Comparison of ENCODE assay signal across 8 cellular contexts in genomic region chr17:47821031-47821423, GRCh38. TPM values are rescaled to one million over a fixed set of nuclear protein-coding genes. Genes with fewer than 3 reads are reported as not detected.
DNase-seq lines count a peak whose midpoint lies in the region; ATAC-seq and TF ChIP-seq lines count a peak whose summit lies in the region.

No MANE protein-coding gene starts in this region.

- 3 to 27% (median 11%) methylated on average over 3 to 4 of the region's 4 CpGs for WGBS in heart left ventricle, 4 donors
- whole genome bisulfite sequencing in lung, 2 donors, result 7 to 8% methylated on average over 4 of the region's 4 CpGs
- 7 to 13% methylated on average over 4 of the region's 4 CpGs for WGBS in upper lobe of left lung, 2 donors

- H3K9me3 ChIP-seq in heart left ventricle (no peaks in the 10 kb centered on the region), lung (ENCODE audit: control insufficient read depth in 2 of 2, insufficient read depth in 1 of 2, low read length in 1 of 2) (no peaks in the 10 kb centered on the region), upper lobe of left lung (no peaks in the 10 kb centered on the region)

- no peak for TF ChIP-seq CTCF in heart left ventricle (IDR thresholded peaks at IDR 0.05)
- TF ChIP-seq CTCF in astrocyte of the spinal cord (IDR thresholded peaks at IDR 0.05; ENCODE audit: low read depth, low read length), result no peak
- TF ChIP-seq CTCF in lung (IDR thresholded peaks at IDR 0.05; ENCODE audit: control extremely low read depth, extremely low read depth), result no peak
- TF ChIP-seq CTCF in upper lobe of left lung (IDR thresholded peaks at IDR 0.05), result no peak

- no peak for TF ChIP-seq EP300 in upper lobe of left lung (IDR thresholded peaks at IDR 0.05)

- in situ Hi-C loops in astrocyte of the spinal cord (cut with HindIII; ENCODE audit: low sequenced_read_pairs), result no loop called here

- H3K36me3 ChIP-seq in heart left ventricle (peaks cover 0 to 66% (median 55%) of the 10 kb centered on the region in 9 donors), lung (ENCODE audit: control insufficient read depth in 2 of 2, insufficient read depth in 2 of 2, low read length in 2 of 2) (peaks cover 5 to 46% of the 10 kb centered on the region in 2 donors), upper lobe of left lung (peaks cover 6 to 66% (median 56%) of the 10 kb centered on the region in 4 donors)

- peak in 1 of 5 donors; percentile 53 for DNase-seq in heart left ventricle
- DNase-seq in left ventricle myocardium superior, result no peak
- DNase-seq in astrocyte of the spinal cord (ENCODE audit: low read depth, low spot score), result no peak
- DNase-seq in lung (ENCODE audit: low spot score), result no peak
- no peak for DNase-seq in upper lobe of left lung
- no peak for DNase-seq in SK-N-DZ (ENCODE audit: low spot score)
- DNase-seq in RKO (ENCODE audit: low spot score), result no peak

- H3K27ac ChIP-seq in heart left ventricle (peak overlapping the region in 10 of 12 donors; percentile 46 to 77 (median 60)), lung (ENCODE audit: low read depth in 1 of 2, low read length in 1 of 2) (peak overlapping the region in 1 of 2 donors; percentile 84), upper lobe of left lung (peak overlapping the region; percentile 61 to 75 (median 66))

- H3K27me3 ChIP-seq in heart left ventricle, result no peaks in the 10 kb centered on the region
- H3K27me3 ChIP-seq in lung (ENCODE audit: control insufficient read depth, insufficient read depth), result no peaks in the 10 kb centered on the region
- no peaks in the 10 kb centered on the region for H3K27me3 ChIP-seq in upper lobe of left lung

- H3K4me1 ChIP-seq in heart left ventricle, result peaks cover 0 to 27% (median 18%) of the 10 kb centered on the region in 12 donors
- peaks cover 2 to 18% of the 10 kb centered on the region in 2 donors for H3K4me1 ChIP-seq in lung (ENCODE audit: control insufficient read depth in 2 of 2, insufficient read depth in 2 of 2, low read length in 2 of 2)
- peaks cover 23 to 38% (median 26%) of the 10 kb centered on the region in 4 donors for H3K4me1 ChIP-seq in upper lobe of left lung

- TF ChIP-seq POLR2A in heart left ventricle (IDR thresholded peaks at IDR 0.05) (no peak), upper lobe of left lung (IDR thresholded peaks at IDR 0.05) (no peak)

- ATAC-seq in heart left ventricle, result no peak
- ATAC-seq in left ventricle myocardium superior, result no peak
- no peak for ATAC-seq in lung (ENCODE audit: insufficient read depth, low FRiP score)
- ATAC-seq in upper lobe of left lung (ENCODE audit: low FRiP score in 2 of 2), result no peak
- no peak for ATAC-seq in HG03175 (IDR thresholded peaks at IDR 0.05; ENCODE audit: unreplicated experiment)

- intact Hi-C loops in heart left ventricle (cut with DNase I) (no loop called here), left ventricle myocardium superior (cut with micrococcal nuclease) (no loop called here)

- peak overlapping the region; percentile 56 to 99 (median 78) for H3K4me3 ChIP-seq in heart left ventricle
- peak overlapping the region; percentile 72 for H3K4me3 ChIP-seq in astrocyte of the spinal cord (ENCODE audit: low read depth, low read length)
- peak overlapping the region; percentile 59 for H3K4me3 ChIP-seq in lung
- peak overlapping the region; percentile 49 to 67 (median 60) for H3K4me3 ChIP-seq in upper lobe of left lung

RNA-seq across cellular contexts. Expression of gene OSBPL7, which starts 0.6 kb away (rescaled TPM):
- 1 to 10 TPM; 1.5 to 7.4 (median 5.8) TPM for total RNA-seq in heart left ventricle
- polyA plus RNA-seq in heart left ventricle, result 1 to 10 TPM; 3.0 to 5.2 TPM
- total RNA-seq in left ventricle myocardium superior, result 4.0 TPM
- 10 to 100 TPM in 1 of 2 donors, 1 to 10 TPM in 1; 9.3 to 25.3 TPM for total RNA-seq in lung
- polyA plus RNA-seq in lung, result 10 to 100 TPM in 1 of 2 donors, 1 to 10 TPM in 1; 7.6 to 12.7 TPM
- 10 to 100 TPM; 10.7 to 44.0 (median 19.3) TPM for total RNA-seq in upper lobe of left lung
- polyA plus RNA-seq in SK-N-DZ (2014; cell fraction: cytosol; rRNA removed), result 6.6 and 9.5 TPM in 2 replicates
- polyA plus RNA-seq in SK-N-DZ (2014; cell fraction: nucleus; rRNA removed), result 80.3 and 121 TPM in 2 replicates

RNA-seq across cellular contexts. Expression of gene MRPL10, which starts 10.3 kb away (rescaled TPM):
- total RNA-seq in heart left ventricle (10 to 100 TPM; 45.8 to 79.2 (median 63.2) TPM), left ventricle myocardium superior (53.5 TPM), lung (10 to 100 TPM; 18.4 to 32.9 TPM), upper lobe of left lung (10 to 100 TPM; 23.1 to 44.2 (median 28.6) TPM)
- polyA plus RNA-seq in heart left ventricle (10 to 100 TPM; 43.8 to 64.5 TPM), lung (10 to 100 TPM; 27.6 to 38.3 TPM)
- polyA plus RNA-seq in SK-N-DZ (2014; cell fraction: cytosol; rRNA removed), result 105 and 111 TPM in 2 replicates
- 41.8 and 54.8 TPM in 2 replicates for polyA plus RNA-seq in SK-N-DZ (2014; cell fraction: nucleus; rRNA removed)

RNA-seq across cellular contexts. Expression of gene LRRC46, which starts 10.4 kb away (rescaled TPM):
- under 1 TPM in 7 of 9 donors, not detected in 2; 0.22 to 0.44 (median 0.35) TPM for total RNA-seq in heart left ventricle
- under 1 TPM; 0.17 to 0.23 TPM for polyA plus RNA-seq in heart left ventricle
- total RNA-seq in left ventricle myocardium superior, result not detected
- total RNA-seq in lung, result 10 to 100 TPM in 1 of 2 donors, 1 to 10 TPM in 1; 9.6 to 25.3 TPM
- 10 to 100 TPM in 1 of 2 donors, 1 to 10 TPM in 1; 9.3 to 11.8 TPM for polyA plus RNA-seq in lung
- 10 to 100 TPM in 1 of 6 donors, 1 to 10 TPM in 4, under 1 TPM in 1; 0.49 to 23.5 (median 9.1) TPM for total RNA-seq in upper lobe of left lung
- polyA plus RNA-seq in SK-N-DZ (2014; cell fraction: cytosol; rRNA removed), result 0.34 TPM in 1 of 2 replicates, not detected in the other
- polyA plus RNA-seq in SK-N-DZ (2014; cell fraction: nucleus; rRNA removed), result 0.79 and 1.8 TPM in 2 replicates

RNA-seq across cellular contexts. Expression of gene SCRN2, which starts 20.0 kb away (rescaled TPM):
- 10 to 100 TPM; 29.4 to 42.9 (median 33.9) TPM for total RNA-seq in heart left ventricle
- polyA plus RNA-seq in heart left ventricle, result 10 to 100 TPM; 17.5 to 58.5 TPM
- total RNA-seq in left ventricle myocardium superior, result 33.8 TPM
- 10 to 100 TPM; 26.7 to 37.8 TPM for total RNA-seq in lung
- 10 to 100 TPM; 22.8 to 61.7 TPM for polyA plus RNA-seq in lung
- total RNA-seq in upper lobe of left lung, result 10 to 100 TPM; 24.4 to 73.3 (median 34.8) TPM
- 49.6 and 54.0 TPM in 2 replicates for polyA plus RNA-seq in SK-N-DZ (2014; cell fraction: cytosol; rRNA removed)
- polyA plus RNA-seq in SK-N-DZ (2014; cell fraction: nucleus; rRNA removed), result 255 and 271 TPM in 2 replicates

RNA-seq across cellular contexts. Expression of gene SP6, which starts 29.9 kb away (rescaled TPM):
- total RNA-seq in heart left ventricle, result under 1 TPM in 7 of 9 donors, not detected in 2; 0.12 to 0.88 (median 0.32) TPM
- 1 to 10 TPM in 1 of 2 donors, under 1 TPM in 1; 0.19 to 2.5 TPM for polyA plus RNA-seq in heart left ventricle
- total RNA-seq in left ventricle myocardium superior, result 0.15 TPM
- total RNA-seq in lung, result 1 to 10 TPM; 2.5 to 4.5 TPM
- polyA plus RNA-seq in lung, result 1 to 10 TPM; 2.3 to 4.4 TPM
- total RNA-seq in upper lobe of left lung, result 1 to 10 TPM in 5 of 6 donors, under 1 TPM in 1; 0.76 to 6.4 (median 2.4) TPM
- polyA plus RNA-seq in SK-N-DZ (2014; cell fraction: cytosol; rRNA removed), result 0.03 TPM in 1 of 2 replicates, not detected in the other
- polyA plus RNA-seq in SK-N-DZ (2014; cell fraction: nucleus; rRNA removed), result 0.25 TPM in 1 of 2 replicates, not detected in the other
